27 cellular contexts compared by ENCODE assay signal in genomic region chrX:41100200-41100599, GRCh38.
"Had no signal": no experiment of that assay in that cellular context is flagged by ENCODE, and none has a peak within 500 bp of the region (broad histone marks: within the 10 kb centered on the region; RNA-seq: fewer than 3 reads in every experiment).

No MANE protein-coding gene starts in this region.

- H3K36me3 ChIP-seq: adrenal gland, ascending aorta, brain microvascular endothelial cell, colonic mucosa, esophagus squamous epithelium, gastrocnemius medialis, right lobe of liver, transverse colon, uterus had no signal

- H3K27me3 ChIP-seq: adrenal gland, ascending aorta, brain microvascular endothelial cell, colonic mucosa, dorsolateral prefrontal cortex, esophagus squamous epithelium, gastrocnemius medialis, right lobe of liver, transverse colon, uterus had no signal

- ATAC-seq: effector memory CD8-positive, alpha-beta T cell; gastrocnemius medialis; mucosa of descending colon; right lobe of liver; stimulated activated effector memory CD8-positive, alpha-beta T cell treated with anti-CD3 and anti-CD28 coated beads, Interleukin-12 subunit alpha, Interleukin-12 subunit beta, amount 100 ng/mL, for 72 hours had no signal

- DNase-seq: activated CD4-positive, alpha-beta T cell treated with anti-CD3 and anti-CD28 coated beads for 4 hours; activated CD4-positive, alpha-beta T cell treated with anti-CD3 and anti-CD28 coated beads, Interleukin-2, amount 50 U/mL, for 48 hours; activated CD4-positive, CD25-positive, alpha-beta regulatory T cell; activated CD8-positive, alpha-beta memory T cell treated with anti-CD3 and anti-CD28 coated beads, Interleukin-2, amount 50 U/mL, for 48 hours; activated effector memory CD4-positive, alpha-beta T cell treated with Interleukin-2 at 50 U/mL for 16 hours; activated naive CD4-positive, alpha-beta T cell treated with anti-CD3 and anti-CD28 coated beads, Interleukin-2, amount 50 U/mL, for 16 hours; activated T-cell treated with anti-CD3 and anti-CD28 coated beads, Interleukin-2, amount 50 U/mL, for 48 hours; adrenal gland; brain microvascular endothelial cell; central memory CD4-positive, alpha-beta T cell; colonic mucosa; dorsolateral prefrontal cortex; effector memory CD8-positive, alpha-beta T cell; esophagus squamous epithelium; gastrocnemius medialis; hypothalamus; mucosa of descending colon; occipital lobe; right lobe of liver; stimulated activated CD4-positive, alpha-beta T cell treated with anti-CD3 and anti-CD28 coated beads, Interleukin-2, amount 100 ng/mL, for 24 hours; T-helper 1 cell; T-helper 9 cell; transverse colon; uterus had no signal

- H3K4me3 ChIP-seq: adrenal gland, ascending aorta, colonic mucosa, dorsolateral prefrontal cortex, esophagus squamous epithelium, gastrocnemius medialis, mucosa of descending colon, right lobe of liver, skin epidermis, transverse colon, uterus had no signal
